ENCODE assay signal across 28 cellular contexts in the genomic region with DNA sequence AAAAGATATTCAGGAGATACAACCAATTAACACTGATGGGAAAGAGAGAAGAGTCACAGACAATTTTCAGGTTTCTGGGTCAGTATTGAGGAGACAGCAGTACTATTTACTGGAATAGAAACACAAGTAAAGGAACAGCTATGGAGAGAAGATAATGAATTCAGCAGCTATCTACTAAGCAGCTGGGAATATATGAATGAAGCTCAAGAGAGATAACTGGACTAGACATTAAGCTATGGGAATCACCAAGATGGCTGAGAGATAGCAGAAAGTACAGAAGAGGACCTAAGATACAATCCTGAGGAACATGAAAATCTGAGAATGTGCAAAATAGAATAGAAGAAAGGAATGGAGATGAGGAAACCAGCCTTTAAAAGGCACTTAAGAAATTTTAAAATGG. TPM values are rescaled to one million over a fixed set of nuclear protein-coding genes. Genes with fewer than 3 reads are reported as not detected.
"Had no signal": no experiment of that assay in that cellular context is flagged by ENCODE, and none has a peak within 500 bp of the region (broad histone marks: within the 10 kb centered on the region; RNA-seq: fewer than 3 reads in every experiment).

No MANE protein-coding gene starts in this region.

- H3K4me3 Mint-ChIP-seq: stimulated activated effector memory CD8-positive, alpha-beta T cell treated with anti-CD3 and anti-CD28 coated beads, Interleukin-12 subunit alpha, Interleukin-12 subunit beta, amount 100 ng/mL, for 72 hours; stimulated activated memory B cell treated with anti-CD40 and anti-IgM and Interleukin-4, amounts not matched to agents 10 μg/mL and 1 μg/mL and 100 μg/mL, for 72 hours; stimulated activated naive B cell treated with anti-CD40 and anti-IgM and Interleukin-4, amounts not matched to agents 10 μg/mL and 1 μg/mL and 100 μg/mL, for 72 hours; stimulated activated naive CD8-positive, alpha-beta T cell treated with anti-CD3 and anti-CD28 coated beads, Interleukin-15, amount 100 ng/mL, for 72 hours; stimulated activated naive CD8-positive, alpha-beta T cell treated with anti-CD3 and anti-CD28 coated beads, Interleukin-15, Interleukin-2, amounts not matched to agents 100 ng/mL and 50 ng/mL, for 24 hours; type B pancreatic cell had no signal

- H3K4me3 ChIP-seq: stomach, suprapubic skin, testis, thoracic aorta, thyroid gland, tibial artery, tibial nerve, transverse colon, upper lobe of left lung, upper lobe of right lung, uterus, vagina had no signal

- H3K27me3 Mint-ChIP-seq: stimulated activated memory B cell treated with anti-CD40 and anti-IgM and Interleukin-4, amounts not matched to agents 10 μg/mL and 1 μg/mL and 100 μg/mL, for 72 hours; stimulated activated naive B cell treated with anti-CD40 and anti-IgM and Interleukin-4, amounts not matched to agents 10 μg/mL and 1 μg/mL and 100 μg/mL, for 72 hours; stimulated activated naive CD8-positive, alpha-beta T cell treated with anti-CD3 and anti-CD28 coated beads, Interleukin-15, amount 100 ng/mL, for 72 hours; stimulated activated naive CD8-positive, alpha-beta T cell treated with anti-CD3 and anti-CD28 coated beads, Interleukin-15, Interleukin-2, amounts not matched to agents 100 ng/mL and 50 ng/mL, for 24 hours; type B pancreatic cell had no signal

- H3K4me1 Mint-ChIP-seq: stimulated activated effector memory CD8-positive, alpha-beta T cell treated with anti-CD3 and anti-CD28 coated beads, Interleukin-12 subunit alpha, Interleukin-12 subunit beta, amount 100 ng/mL, for 72 hours; stimulated activated memory B cell treated with anti-CD40 and anti-IgM and Interleukin-4, amounts not matched to agents 10 μg/mL and 1 μg/mL and 100 μg/mL, for 72 hours; stimulated activated naive B cell treated with anti-CD40 and anti-IgM and Interleukin-4, amounts not matched to agents 10 μg/mL and 1 μg/mL and 100 μg/mL, for 72 hours; stimulated activated naive CD8-positive, alpha-beta T cell treated with anti-CD3 and anti-CD28 coated beads, Interleukin-15, amount 100 ng/mL, for 72 hours had no signal

- H3K9me3 ChIP-seq: stomach, suprapubic skin, testis, thoracic aorta, thyroid gland, tibial artery, tibial nerve, transverse colon, upper lobe of left lung, upper lobe of right lung, uterus, vagina had no signal

- H3K27ac Mint-ChIP-seq: stimulated activated effector memory CD8-positive, alpha-beta T cell treated with anti-CD3 and anti-CD28 coated beads, Interleukin-12 subunit alpha, Interleukin-12 subunit beta, amount 100 ng/mL, for 72 hours; stimulated activated memory B cell treated with anti-CD40 and anti-IgM and Interleukin-4, amounts not matched to agents 10 μg/mL and 1 μg/mL and 100 μg/mL, for 72 hours; stimulated activated naive B cell treated with anti-CD40 and anti-IgM and Interleukin-4, amounts not matched to agents 10 μg/mL and 1 μg/mL and 100 μg/mL, for 72 hours; stimulated activated naive CD8-positive, alpha-beta T cell treated with anti-CD3 and anti-CD28 coated beads, Interleukin-15, amount 100 ng/mL, for 72 hours; stimulated activated naive CD8-positive, alpha-beta T cell treated with anti-CD3 and anti-CD28 coated beads, Interleukin-15, Interleukin-2, amounts not matched to agents 100 ng/mL and 50 ng/mL, for 24 hours; type B pancreatic cell had no signal

- ATAC-seq: stimulated activated effector memory CD8-positive, alpha-beta T cell treated with anti-CD3 and anti-CD28 coated beads, Interleukin-12 subunit alpha, Interleukin-12 subunit beta, amount 100 ng/mL, for 72 hours; stimulated activated memory B cell treated with anti-CD40 and anti-IgM and Interleukin-4, amounts not matched to agents 10 μg/mL and 1 μg/mL and 100 μg/mL, for 72 hours; stimulated activated naive B cell treated with anti-CD40 and anti-IgM and Interleukin-4, amounts not matched to agents 10 μg/mL and 1 μg/mL and 100 μg/mL, for 72 hours; stimulated activated naive CD8-positive, alpha-beta T cell treated with anti-CD3 and anti-CD28 coated beads, Interleukin-15, amount 100 ng/mL, for 72 hours; stimulated activated naive CD8-positive, alpha-beta T cell treated with anti-CD3 and anti-CD28 coated beads, Interleukin-15, Interleukin-2, amounts not matched to agents 100 U/mL and 50 U/mL, for 24 hours; upper lobe of right lung had no signal

- DNase-seq: stimulated activated CD4-positive, alpha-beta T cell treated with anti-CD3 and anti-CD28 coated beads, Interleukin-2, amount 100 ng/mL, for 48 hours; stimulated activated CD4-positive, alpha-beta T cell treated with anti-CD3 and anti-CD28 coated beads, Interleukin-4, amount 100 ng/mL, for 1 hour; stimulated activated CD4-positive, alpha-beta T cell treated with anti-CD3 and anti-CD28 coated beads, Interleukin-4, amount 100 ng/mL, for 24 hours; stimulated activated CD4-positive, alpha-beta T cell treated with anti-CD3 and anti-CD28 coated beads, Interleukin-4, amount 100 ng/mL, for 4 hours; stimulated activated CD8-positive, alpha-beta memory T cell treated with anti-CD3 and anti-CD28 coated beads, Interleukin-4, amount 100 ng/mL, for 48 hours; stimulated activated naive B cell treated with anti-CD40 and anti-IgM and Interleukin-4, amounts not matched to agents 10 μg/mL and 1 μg/mL and 100 μg/mL, for 72 hours; stimulated activated naive CD4-positive, alpha-beta T cell; stimulated activated naive CD4-positive, alpha-beta T cell treated with Interleukin-2 at 50 U/mL for 16 hours; stimulated activated naive CD8-positive, alpha-beta T cell treated with anti-CD3 and anti-CD28 coated beads, Interleukin-15, amount 100 ng/mL, for 72 hours; stimulated activated naive CD8-positive, alpha-beta T cell treated with anti-CD3 and anti-CD28 coated beads, Interleukin-15, Interleukin-2, amounts not matched to agents 100 U/mL and 50 U/mL, for 24 hours; stomach; substantia nigra; testis; thyroid gland; tibial artery; transverse colon; upper lobe of left lung; upper lobe of right lung; uterus had no signal

- FAIRE-seq: urothelium cell line had no signal

- H3K4me1 ChIP-seq: suprapubic skin, testis, thyroid gland, tibial artery, tibial nerve, transverse colon, upper lobe of left lung, upper lobe of right lung, uterus, vagina had no signal

- H3K27ac ChIP-seq: stomach, suprapubic skin, testis, thoracic aorta, thyroid gland, tibial artery, tibial nerve, transverse colon, upper lobe of left lung, upper lobe of right lung, uterus, vagina had no signal

- H3K27me3 ChIP-seq: stomach, suprapubic skin, testis, thyroid gland, tibial artery, tibial nerve, transverse colon, upper lobe of left lung, upper lobe of right lung, uterus, vagina had no signal

- H3K36me3 ChIP-seq: uterus had no signal

RNA-seq across cellular contexts. Expression of a gene that starts 23.5 kb away (rescaled TPM):
- total RNA-seq: vagina had no signal

RNA-seq across cellular contexts. Expression of a gene that starts 57.0 kb away (rescaled TPM):
- total RNA-seq: testis, vagina had no signal
